In genomic region chr10:110634527-110635209, GRCh38 we compare ENCODE assay signal across 9 cellular contexts. TPM values are rescaled to one million over a fixed set of nuclear protein-coding genes. Genes with fewer than 3 reads are reported as not detected.
DNase-seq lines count a peak whose midpoint lies in the region; ATAC-seq and TF ChIP-seq lines count a peak whose summit lies in the region.
"Had no signal": no experiment of that assay in that cellular context is flagged by ENCODE, and none has a peak within 500 bp of the region (broad histone marks: within the 10 kb centered on the region; RNA-seq: fewer than 3 reads in every experiment).

No MANE protein-coding gene starts in this region.

- H3K36me3 ChIP-seq in thoracic aorta (no peaks in the 10 kb centered on the region), neuronal stem cell (replicated peaks in 1 of 2; ENCODE audit: control insufficient read depth in 2 of 2, insufficient read depth in 2 of 2, low read length in 2 of 2) (no peaks in the 10 kb centered on the region)

- H3K4me3 ChIP-seq in thoracic aorta (peak overlapping the region; percentile 14), neuronal stem cell (ENCODE audit: low read length in 2 of 2) (no peak overlapping the region)

- H3K27me3 ChIP-seq in thoracic aorta (replicated peaks; ENCODE audit: insufficient read depth) (no peaks in the 10 kb centered on the region), neuronal stem cell (ENCODE audit: control insufficient read depth in 3 of 3, insufficient read depth in 3 of 3, low read depth in 1 of 3, low read length in 3 of 3) (peaks cover 0 to 50% (median 0%) of the 10 kb centered on the region in 3 experiments)

- no peak overlapping the region for H3K18ac ChIP-seq in neuronal stem cell (ENCODE audit: low read length)

- WGBS in neuronal stem cell (ENCODE audit: extremely low coverage in 2 of 2, insufficient read length in 2 of 2, insufficient replicate concordance in 1 of 2), 2 donors: no CpG with 5 or more reads among the region's 9 CpGs

- no peak overlapping the region for H3K4me2 ChIP-seq in neuronal stem cell (ENCODE audit: insufficient read depth, low read length, poor library complexity, severe bottlenecking)

- H2AFZ ChIP-seq in neuronal stem cell (ENCODE audit: low read length): no peak overlapping the region

- H2BK15ac ChIP-seq in neuronal stem cell (ENCODE audit: low read length): no peak overlapping the region

- TF ChIP-seq CTCF in thoracic aorta (IDR thresholded peaks at IDR 0.05): no peak

- no peak overlapping the region for H2BK12ac ChIP-seq in neuronal stem cell (ENCODE audit: low read length)

- no peak overlapping the region for H4K8ac ChIP-seq in neuronal stem cell (ENCODE audit: low read depth, low read length)

- no peak overlapping the region for H3K9ac ChIP-seq in neuronal stem cell (ENCODE audit: low read depth, low read length, poor library complexity)

- H3K14ac ChIP-seq in neuronal stem cell (ENCODE audit: low read length): no peak overlapping the region

- no peak overlapping the region for H3K23ac ChIP-seq in neuronal stem cell (ENCODE audit: low read depth, low read length, poor library complexity)

- peak; percentile 49 for ATAC-seq in Right ventricle myocardium inferior
- no peak for ATAC-seq in thoracic aorta (ENCODE audit: insufficient number of reproducible peaks, low FRiP score, low read depth)
- no peak for ATAC-seq in HG03095 (IDR thresholded peaks at IDR 0.05; ENCODE audit: unreplicated experiment)
- ATAC-seq: T-helper 17 cell had no signal

- H3K9me3 ChIP-seq in thoracic aorta (no peaks in the 10 kb centered on the region), neuronal stem cell (replicated peaks in 1 of 2; ENCODE audit: control insufficient read depth in 2 of 2, insufficient read depth in 1 of 2, low read depth in 1 of 2, low read length in 2 of 2) (no peaks in the 10 kb centered on the region)

- DNase-seq in NCI-H2081 (lab: John Stamatoyannopoulos, UW) (peak; percentile 8 to 52), NCI-H2081 treated with DMSO at 0.1 percent for 48 hours (lab: John Stamatoyannopoulos, UW) (no peak), NCI-H510A (lab: John Stamatoyannopoulos, UW) (peak; percentile 87), Right ventricle myocardium inferior (ENCODE audit: missing footprints) (peak; percentile 80), thoracic aorta (ENCODE audit: low spot score) (no peak), MV-4-11 (lab: John Stamatoyannopoulos, UW) (no peak), neuronal stem cell (ENCODE audit: low spot score) (no peak)
- DNase-seq: T-helper 17 cell had no signal

- peaks cover 24 to 52% of the 10 kb centered on the region in 2 donors for H3K4me1 ChIP-seq in thoracic aorta (ENCODE audit: control insufficient read depth in 1 of 2, low read depth in 2 of 2)
- peaks cover 0 to 15% of the 10 kb centered on the region in 2 donors for H3K4me1 ChIP-seq in neuronal stem cell (ENCODE audit: control insufficient read depth in 2 of 2, insufficient read depth in 1 of 2, low read depth in 1 of 2, low read length in 2 of 2)

- H3K27ac ChIP-seq in thoracic aorta (peak overlapping the region in 1 of 2 donors; percentile 68), neuronal stem cell (replicated peaks; ENCODE audit: low read length) (no peak overlapping the region)

- no peak overlapping the region for H4K91ac ChIP-seq in neuronal stem cell (ENCODE audit: low read depth, low read length, poor library complexity)

- H2AK5ac ChIP-seq in neuronal stem cell (ENCODE audit: low read depth, low read length): no peak overlapping the region

- H3K4ac ChIP-seq in neuronal stem cell (ENCODE audit: low read length): no peak overlapping the region

- no peak overlapping the region for H2BK120ac ChIP-seq in neuronal stem cell (ENCODE audit: low read depth, low read length)

- H3K79me1 ChIP-seq in neuronal stem cell (ENCODE audit: low read depth, low read length): no peaks in the 10 kb centered on the region

- intact Hi-C loops in Right ventricle myocardium inferior (cut with DNase I): no loop called here

- no peak overlapping the region for H2BK5ac ChIP-seq in neuronal stem cell (ENCODE audit: low read length)

RNA-seq across cellular contexts. Expression of gene RBM20, which starts 9.5 kb away (rescaled TPM):
- total RNA-seq in Right ventricle myocardium inferior (103 TPM), thoracic aorta (10 to 100 TPM in 1 of 2 donors, 1 to 10 TPM in 1; 7.8 to 13.9 TPM)
- 0.56 TPM for polyA plus RNA-seq in neuronal stem cell (2013, experiment 1 of 2)
- polyA plus RNA-seq in neuronal stem cell (2013, experiment 2 of 2): 0.48 TPM
- total RNA-seq: T-helper 17 cell had no signal

Comparison
In these comparisons a context has a peak if more than half of its experiments do, and no peak if none do; other contexts are left out.
1. DNase-seq: peak in NCI-H2081 (2 of 2), NCI-H510A (single experiment) and Right ventricle myocardium inferior (single experiment); none in NCI-H2081 treated with DMSO at 0.1 percent for 48 hours (single experiment), thoracic aorta (single experiment), MV-4-11 (single experiment) and neuronal stem cell (single experiment).